In the genomic region with DNA sequence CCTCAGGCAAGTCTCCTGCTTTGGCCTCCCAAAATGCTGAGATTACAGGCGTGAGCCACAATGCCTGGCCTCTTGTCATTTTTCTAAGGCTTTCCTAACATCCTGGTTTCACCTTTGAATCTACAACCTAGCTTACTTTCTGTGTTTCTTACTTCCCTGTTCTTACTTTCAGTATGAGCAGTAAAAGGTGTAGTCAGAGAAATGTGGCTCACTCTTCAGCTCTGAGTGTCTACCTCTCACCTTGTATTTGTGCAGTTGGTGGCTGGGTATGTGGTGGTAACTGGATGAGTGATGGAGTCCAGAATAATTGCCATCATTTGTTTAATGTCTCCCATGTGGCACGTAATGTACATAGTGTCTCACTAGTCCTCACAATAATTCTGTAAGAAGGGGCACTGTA, we compare ENCODE assay signal across 9 cellular contexts. TPM values are rescaled to one million over a fixed set of nuclear protein-coding genes. Genes with fewer than 3 reads are reported as not detected.
DNase-seq lines count a peak whose midpoint lies in the region; ATAC-seq and TF ChIP-seq lines count a peak whose summit lies in the region.
"Had no signal": no experiment of that assay in that cellular context is flagged by ENCODE, and none has a peak within 500 bp of the region (broad histone marks: within the 10 kb centered on the region; RNA-seq: fewer than 3 reads in every experiment).

No MANE protein-coding gene starts in this region.

- H3K27me3 ChIP-seq in vagina = no peaks in the 10 kb centered on the region

- H3K4me3 ChIP-seq in vagina = no peak overlapping the region

- TF ChIP-seq POLR2A in vagina (IDR thresholded peaks at IDR 0.05) = no peak

- ATAC-seq in GM18873 (IDR thresholded peaks at IDR 0.05; ENCODE audit: low FRiP score, unreplicated experiment) (peak; percentile 94), GM21447 (IDR thresholded peaks at IDR 0.05; ENCODE audit: unreplicated experiment) (peak; percentile 96), HG03354 (IDR thresholded peaks at IDR 0.05; ENCODE audit: poor library complexity, severe bottlenecking, unreplicated experiment) (peak; percentile 97), esophagus mucosa (peak; percentile 58)

- DNase-seq in vagina (ENCODE audit: extremely low spot score in 2 of 2) (no peak), HT-29 (ENCODE audit: low spot score) (no peak), NCI-H2196 (lab: John Stamatoyannopoulos, UW; ENCODE audit: unreplicated experiment) (no peak)
- DNase-seq: glutamatergic neuron had no signal

- H3K27ac ChIP-seq in vagina = no peak overlapping the region

- H3K4me1 ChIP-seq in vagina = no peaks in the 10 kb centered on the region

- H3K9me3 ChIP-seq in vagina = no peaks in the 10 kb centered on the region

- intact Hi-C loops in vagina (cut with DNase I) = no loop called here

- no peak for TF ChIP-seq CTCF in vagina (IDR thresholded peaks at IDR 0.05)

- H3K36me3 ChIP-seq in vagina = no peaks in the 10 kb centered on the region

RNA-seq across cellular contexts. Expression of gene CXCL11, which starts 19.1 kb away (rescaled TPM):
- total RNA-seq in esophagus mucosa (0.24 TPM), vagina (not detected)
- total RNA-seq in HT-29 (2014; rRNA removed; shearing (Covaris generic)) = 0.10 and 0.31 TPM in 2 replicates

RNA-seq across cellular contexts. Expression of gene ART3, which starts 19.5 kb away (rescaled TPM):
- not detected for total RNA-seq in esophagus mucosa
- 0.74 TPM for total RNA-seq in vagina
- total RNA-seq in HT-29 (2014; rRNA removed; shearing (Covaris generic)) = not detected in 2 replicates
- total RNA-seq: astrocyte had no signal

RNA-seq across cellular contexts. Expression of gene CXCL10, which starts 31.7 kb away (rescaled TPM):
- total RNA-seq in esophagus mucosa (0.32 TPM), vagina (1.7 TPM)
- 0.08 and 0.63 TPM in 2 replicates for total RNA-seq in HT-29 (2014; rRNA removed; shearing (Covaris generic))

RNA-seq across cellular contexts. Expression of gene CXCL9, which starts 47.7 kb away (rescaled TPM):
- total RNA-seq in esophagus mucosa (not detected), vagina (0.74 TPM)
- not detected in 2 replicates for total RNA-seq in HT-29 (2014; rRNA removed; shearing (Covaris generic))
- total RNA-seq: astrocyte had no signal
